In genomic region chr19:45902651-45903625, GRCh38 we compare ENCODE assay signal across 8 cellular contexts. TPM values are rescaled to one million over a fixed set of nuclear protein-coding genes. Genes with fewer than 3 reads are reported as not detected.
A peak's percentile ranks its signal among the peaks of the same experiment; 100 is the strongest.
DNase-seq lines count a peak whose midpoint lies in the region; ATAC-seq and TF ChIP-seq lines count a peak whose summit lies in the region.

No MANE protein-coding gene starts in this region.

- peaks cover 1% of the 10 kb centered on the region for H3K36me3 ChIP-seq in kidney epithelial cell (ENCODE audit: control insufficient read depth, insufficient read depth, low read length)

- peak; percentile 86 for ATAC-seq in HG03378 (IDR thresholded peaks at IDR 0.05; ENCODE audit: unreplicated experiment)

- H3K27me3 ChIP-seq in kidney epithelial cell (ENCODE audit: control insufficient read depth, insufficient read depth, low read length): no peaks in the 10 kb centered on the region

- TF ChIP-seq CTCF in kidney epithelial cell (IDR thresholded peaks at IDR 0.05; ENCODE audit: insufficient read depth, low read length, poor library complexity, severe bottlenecking): no peak

- peak overlapping the region; percentile 76 for H3K4me3 ChIP-seq in kidney epithelial cell (ENCODE audit: low read depth, low read length)

- TF ChIP-seq POLR2A in GM19099 (IDR thresholded peaks at IDR 0.05; ENCODE audit: extremely low read depth, insufficient read length, low read depth): peak; percentile 90

- DNase-seq in Ammon's horn (ENCODE audit: low spot score) (peak; percentile 97), NCI-H446 treated with DMSO at 0.1 percent for 48 hours (lab: John Stamatoyannopoulos, UW) (peak; percentile 94), cerebellum (ENCODE audit: low spot score) (peak; percentile 99), kidney epithelial cell (ENCODE audit: low read depth) (peak; percentile 76)
- peak; percentile 100 for DNase-seq in activated CD4-positive, CD25-positive, alpha-beta regulatory T cell treated with anti-CD3 and anti-CD28 coated beads, Interleukin-2, amount 50 U/mL, for 72 hours
- peak; percentile 99 for DNase-seq in stimulated activated CD4-positive, alpha-beta T cell treated with anti-CD3 and anti-CD28 coated beads, Interleukin-15, amount 100 ng/mL, for 24 hours

RNA-seq across cellular contexts. Expression of gene MYPOP, which starts 0.5 kb away (rescaled TPM):
- total RNA-seq in cerebellum (1.5 TPM), kidney epithelial cell (3.0 and 8.0 TPM in 2 replicates)

RNA-seq across cellular contexts. Expression of gene NANOS2, which starts 11.6 kb away (rescaled TPM):
- total RNA-seq in cerebellum (not detected), kidney epithelial cell (not detected in 2 replicates)

RNA-seq across cellular contexts. Expression of gene IRF2BP1, which starts 17.0 kb away (rescaled TPM):
- total RNA-seq in cerebellum (18.1 TPM), kidney epithelial cell (32.9 and 36.4 TPM in 2 replicates)

RNA-seq across cellular contexts. Expression of gene FOXA3, which starts 38.8 kb away (rescaled TPM):
- total RNA-seq in cerebellum (not detected), kidney epithelial cell (0.14 and 0.50 TPM in 2 replicates)

RNA-seq across cellular contexts. Expression of gene SYMPK, which starts 40.0 kb away (rescaled TPM):
- total RNA-seq in cerebellum: 27.1 TPM
- 32.2 and 52.0 TPM in 2 replicates for total RNA-seq in kidney epithelial cell

Comparison
In these comparisons a context has a peak if more than half of its experiments do, and no peak if none do; other contexts are left out.
1. Peak in every context shown above with its lines: DNase-seq, ATAC-seq and H3K4me3 ChIP-seq.